In the genomic region with DNA sequence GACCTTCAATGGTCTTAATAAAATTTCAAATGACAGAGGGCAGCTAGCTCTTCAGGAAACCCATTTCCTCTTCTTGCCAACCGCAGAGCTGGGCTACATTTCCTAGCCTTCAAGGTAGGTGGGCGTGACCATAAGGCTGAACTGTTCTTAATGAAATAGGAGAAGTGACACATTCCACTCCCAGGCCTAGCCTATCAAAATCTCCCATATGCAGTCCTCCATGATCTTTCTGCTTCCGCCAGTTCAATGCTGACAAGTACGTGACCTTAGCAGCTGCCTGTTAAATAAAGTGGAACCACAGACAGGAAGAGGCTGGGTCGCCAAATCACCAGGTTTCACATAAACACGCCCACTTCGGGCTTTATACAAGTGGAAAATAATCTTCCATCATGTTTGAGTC, we compare ENCODE assay signal across 8 cellular contexts. TPM values are rescaled to one million over a fixed set of nuclear protein-coding genes. Genes with fewer than 3 reads are reported as not detected.
DNase-seq lines count a peak whose midpoint lies in the region; ATAC-seq and TF ChIP-seq lines count a peak whose summit lies in the region.

No MANE protein-coding gene starts in this region.

- no peak for TF ChIP-seq POLR2A in stomach (IDR thresholded peaks at IDR 0.05)

- H3K4me1 ChIP-seq in stomach (no peaks in the 10 kb centered on the region), PC-9 (replicated peaks; ENCODE audit: insufficient read depth) (peaks cover 15% of the 10 kb centered on the region)

- POLR2A ChIA-PET in PC-9 (lab: Charles Lee; ENCODE audit: unreplicated experiment), result no interaction called here

- intact Hi-C loops in dendritic cell treated with granulocyte-macrophage colony-stimulating factor and Interleukin-4, amounts not matched to agents 40 ng/mL and 50 ng/mL, for 4 days (cut with micrococcal nuclease), result loop anchor here (5.0 kb wide), 1 partner anchor 561 kb away; the partner anchor contains the start of gene CUL3
- intact Hi-C loops in stomach (cut with DNase I; ENCODE audit: low total_unique reads) (no loop called here), PC-9 (cut with micrococcal nuclease; ENCODE audit: unreplicated experiment) (no loop called here)

- H3K4me2 ChIP-seq in PC-9, result no peak overlapping the region

- no peaks in the 10 kb centered on the region for H3K9me2 ChIP-seq in PC-9 (ENCODE audit: insufficient read depth)

- H3K9me3 ChIP-seq in T-helper 17 cell (ENCODE audit: control insufficient read depth, low read length, poor library complexity, severe bottlenecking) (no peaks in the 10 kb centered on the region), stomach (no peaks in the 10 kb centered on the region), PC-9 (ENCODE audit: insufficient read depth, low read depth) (no peaks in the 10 kb centered on the region)

- ATAC-seq in GM19035 (IDR thresholded peaks at IDR 0.05; ENCODE audit: unreplicated experiment) (peak; percentile 76), HG03095 (IDR thresholded peaks at IDR 0.05; ENCODE audit: unreplicated experiment) (peak; percentile 90), T-helper 17 cell (peak; percentile 89)

- H3K4me3 ChIP-seq in stomach, result no peak overlapping the region
- H3K4me3 ChIP-seq in PC-9, result no peak overlapping the region

- peaks cover 8% of the 10 kb centered on the region; the same call in 1 of the 2 replicates for H3F3A ChIP-seq in PC-9 (ENCODE audit: insufficient read depth, low read depth)

- H3K27me3 ChIP-seq in stomach (no peaks in the 10 kb centered on the region), PC-9 (ENCODE audit: insufficient read depth, low read depth) (no peaks in the 10 kb centered on the region)

- no peaks in the 10 kb centered on the region for H3K36me3 ChIP-seq in stomach
- no peaks in the 10 kb centered on the region for H3K36me3 ChIP-seq in PC-9 (ENCODE audit: low read depth)

- H3K9me3 Mint-ChIP-seq in dendritic cell treated with granulocyte-macrophage colony-stimulating factor and Interleukin-4, amounts not matched to agents 40 ng/mL and 50 ng/mL, for 4 days, result no peaks in the 10 kb centered on the region

- H3K36me3 Mint-ChIP-seq in T-helper 17 cell (ENCODE audit: low read depth), result no peaks in the 10 kb centered on the region
- H3K36me3 Mint-ChIP-seq in dendritic cell treated with granulocyte-macrophage colony-stimulating factor and Interleukin-4, amounts not matched to agents 40 ng/mL and 50 ng/mL, for 4 days (ENCODE audit: low read depth), result no peaks in the 10 kb centered on the region

- H3K79me2 ChIP-seq in PC-9 (ENCODE audit: low read depth), result peaks cover 36% of the 10 kb centered on the region; the same call in 1 of the 2 replicates

- H3K27me3 Mint-ChIP-seq in T-helper 17 cell, result no peaks in the 10 kb centered on the region
- peaks cover 3% of the 10 kb centered on the region for H3K27me3 Mint-ChIP-seq in dendritic cell treated with granulocyte-macrophage colony-stimulating factor and Interleukin-4, amounts not matched to agents 40 ng/mL and 50 ng/mL, for 4 days

- no peak for TF ChIP-seq EP300 in stomach (IDR thresholded peaks at IDR 0.05)

- BruUV-seq in PC-9 (replicated peaks; lab: Mats Ljungman, UMichigan), result no TSS peak

- peaks cover 17% of the 10 kb centered on the region for H3K4me1 Mint-ChIP-seq in T-helper 17 cell
- H3K4me1 Mint-ChIP-seq in dendritic cell treated with granulocyte-macrophage colony-stimulating factor and Interleukin-4, amounts not matched to agents 40 ng/mL and 50 ng/mL, for 4 days (ENCODE audit: low read depth), result peaks cover 28% of the 10 kb centered on the region

- peak overlapping the region; percentile 8 for H3K27ac Mint-ChIP-seq in T-helper 17 cell
- peak overlapping the region; percentile 69 for H3K27ac Mint-ChIP-seq in dendritic cell treated with granulocyte-macrophage colony-stimulating factor and Interleukin-4, amounts not matched to agents 40 ng/mL and 50 ng/mL, for 4 days

- peak overlapping the region; percentile 7 for H3K4me3 Mint-ChIP-seq in T-helper 17 cell
- peak overlapping the region; percentile 10 for H3K4me3 Mint-ChIP-seq in dendritic cell treated with granulocyte-macrophage colony-stimulating factor and Interleukin-4, amounts not matched to agents 40 ng/mL and 50 ng/mL, for 4 days

- no peak for TF ChIP-seq CTCF in stomach (IDR thresholded peaks at IDR 0.05)
- no peak for TF ChIP-seq CTCF in PC-9 (conservative IDR thresholded peaks at IDR 0.05)

- 68 to 78% (median 73%) methylated on average over 7 of the region's 7 CpGs for whole genome bisulfite sequencing in stomach, 5 donors

- CTCF ChIA-PET in PC-9 (lab: Charles Lee), result no interaction called here

- H2AFZ ChIP-seq in PC-9, result no peak overlapping the region

- no peak overlapping the region for H3K27ac ChIP-seq in stomach
- no peak overlapping the region for H3K27ac ChIP-seq in PC-9

- DNase-seq in T-helper 17 cell, result no peak
- DNase-seq in stimulated activated naive CD4-positive, alpha-beta T cell treated with Interleukin-2 at 50 U/mL for 16 hours (lab: John Stamatoyannopoulos, UW), result peak; percentile 65
- no peak for DNase-seq in stomach
- DNase-seq in PC-9, result no peak
- no peak for DNase-seq in DMS53 treated with DMSO at 0.1 percent for 48 hours (lab: John Stamatoyannopoulos, UW; ENCODE audit: unreplicated experiment)

- H4K20me1 ChIP-seq in PC-9 (ENCODE audit: insufficient read depth), result no peaks in the 10 kb centered on the region

RNA-seq across cellular contexts. Expression of gene SERPINE2, which starts 13.2 kb away (rescaled TPM):
- total RNA-seq in T-helper 17 cell, result 1 to 10 TPM in 1 of 2 donors, under 1 TPM in 1; 0.37 to 3.9 TPM
- total RNA-seq in stomach, result 10 to 100 TPM in 3 of 5 donors, 1 to 10 TPM in 1, not detected in 1; 5.1 to 27.4 (median 11.5) TPM
- polyA plus RNA-seq in stomach, result 10 to 100 TPM in 1 of 3 donors, 1 to 10 TPM in 2; 1.8 to 12.9 (median 8.3) TPM
- total RNA-seq in PC-9 (2021), result 110 and 155 TPM in 2 replicates
